21 cellular contexts compared by ENCODE assay signal in the genomic region with DNA sequence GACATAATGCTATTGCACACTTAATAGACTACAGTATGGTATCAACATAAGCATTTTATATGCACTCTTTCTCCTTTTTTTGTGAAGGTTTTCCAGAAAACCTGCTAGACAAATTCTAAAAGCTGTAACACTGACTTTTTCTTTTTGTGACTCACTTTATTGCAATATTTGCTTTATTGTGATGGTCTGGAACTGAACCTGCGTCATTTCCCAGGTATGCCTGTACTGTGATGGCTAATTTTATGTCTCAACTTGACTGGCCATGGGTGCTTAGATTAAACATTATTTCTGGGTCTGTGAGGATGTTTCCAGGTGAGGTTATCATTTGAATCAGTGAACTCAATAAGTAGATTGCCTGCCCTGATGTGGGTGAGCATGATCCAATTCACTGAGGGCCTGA.
"Had no signal": no experiment of that assay in that cellular context is flagged by ENCODE, and none has a peak within 500 bp of the region (broad histone marks: within the 10 kb centered on the region; RNA-seq: fewer than 3 reads in every experiment).

No MANE protein-coding gene starts in this region.

- ATAC-seq: activated CD4-positive, CD25-positive, alpha-beta regulatory T cell treated with anti-CD3 and anti-CD28 coated beads, Interleukin-2, amount 50 U/mL, for 24 hours; activated CD8-positive, alpha-beta T cell treated with anti-CD3 and anti-CD28 coated beads for 36 hours; activated T-cell treated with anti-CD3 and anti-CD28 coated beads, Interleukin-2, amount 50 U/mL, for 72 hours had no signal

- H3K27ac ChIP-seq: adrenal gland, KMS-11, SJSA1 had no signal

- H3K27me3 ChIP-seq: adrenal gland, SJSA1 had no signal

- H3K9me3 ChIP-seq: adrenal gland, SJSA1 had no signal

- H3K4me1 ChIP-seq: adrenal gland, SJSA1 had no signal

- H3K4me3 ChIP-seq: adrenal gland, SJSA1 had no signal

- H3K9ac ChIP-seq: KMS-11 had no signal

- DNase-seq: activated CD4-positive, alpha-beta T cell treated with anti-CD3 and anti-CD28 coated beads for 4 hours; activated CD8-positive, alpha-beta memory T cell treated with anti-CD3 and anti-CD28 coated beads, Interleukin-2, amount 50 U/mL, for 4 hours; activated CD8-positive, alpha-beta T cell treated with anti-CD3 and anti-CD28 coated beads for 36 hours; activated gamma-delta T cell treated with Interleukin-2 at 50 U/mL for 16 hours; activated naive CD4-positive, alpha-beta T cell treated with anti-CD3 and anti-CD28 coated beads, Interleukin-2, amount 10 ng/mL, durations not matched to agents 7 days and 5 days; activated naive CD8-positive, alpha-beta T cell treated with anti-CD3 and anti-CD28 coated beads for 36 hours; activated T-cell treated with anti-CD3 and anti-CD28 coated beads, Interleukin-2, amount 50 U/mL, for 72 hours; adrenal gland; anterior cingulate cortex; MM.1S; NCI-H1105; NCI-H1436; NCI-H1694 treated with DMSO at 0.1 percent for 48 hours; NCI-H2029 treated with DMSO at 0.1 percent for 48 hours; NCI-H510A treated with DMSO at 0.1 percent for 48 hours; NCI-H69; NK-92 treated with Interleukin-12 subunit alpha and Interleukin-12 subunit beta, amount 100 ng/mL, for 24 hours; Right ventricle myocardium superior had no signal

- H3K4me2 ChIP-seq: KMS-11 had no signal

- H3K36me3 ChIP-seq: adrenal gland, SJSA1 had no signal
